Comparison of ENCODE assay signal across 8 cellular contexts in genomic region chr1:21764615-21765423, GRCh38. TPM values are rescaled to one million over a fixed set of nuclear protein-coding genes. Genes with fewer than 3 reads are reported as not detected.
DNase-seq lines count a peak whose midpoint lies in the region; ATAC-seq and TF ChIP-seq lines count a peak whose summit lies in the region.

No MANE protein-coding gene starts in this region.

- H3K27me3 ChIP-seq in right atrium auricular region (no peaks in the 10 kb centered on the region), tibial artery (no peaks in the 10 kb centered on the region)

- H3K27ac ChIP-seq in right atrium auricular region, result peak overlapping the region; percentile 68 to 75
- peak overlapping the region; percentile 45 to 54 for H3K27ac ChIP-seq in tibial artery

- H3K36me3 ChIP-seq in right atrium auricular region, result no peaks in the 10 kb centered on the region
- H3K36me3 ChIP-seq in tibial artery, result no peaks in the 10 kb centered on the region

- H3K4me3 ChIP-seq in AG10803 (ENCODE audit: low read length) (no peak overlapping the region), HFF-Myc (replicated peaks; ENCODE audit: low read depth, low read length) (no peak overlapping the region), right atrium auricular region (no peak overlapping the region), tibial artery (no peak overlapping the region)

- H3K4me3 Mint-ChIP-seq in WTC11, result no peak overlapping the region

- H3K27me3 Mint-ChIP-seq in WTC11 (ENCODE audit: low read depth), result no peaks in the 10 kb centered on the region

- no peaks in the 10 kb centered on the region for H3K9me3 ChIP-seq in right atrium auricular region
- no peaks in the 10 kb centered on the region for H3K9me3 ChIP-seq in tibial artery

- ATAC-seq in WTC11 (peak; percentile 83), HG02885 (IDR thresholded peaks at IDR 0.05; ENCODE audit: poor library complexity, unreplicated experiment) (no peak), GM19351 (IDR thresholded peaks at IDR 0.05; ENCODE audit: unreplicated experiment) (no peak)

- H3K27ac Mint-ChIP-seq in WTC11, result peak overlapping the region; percentile 43; the same call in 1 of the 2 replicates

- H3K4me1 Mint-ChIP-seq in WTC11, result peaks cover 44% of the 10 kb centered on the region

- TF ChIP-seq CTCF in AG10803 (conservative IDR thresholded peaks at IDR 0.05; ENCODE audit: low read length), result no peak
- TF ChIP-seq CTCF in HFF-Myc (IDR thresholded peaks at IDR 0.05; ENCODE audit: low read depth, low read length, missing control alignments), result no peak
- no peak for TF ChIP-seq CTCF in WTC11 (IDR thresholded peaks at IDR 0.05)
- no peak for TF ChIP-seq CTCF in right atrium auricular region (IDR thresholded peaks at IDR 0.05)
- no peak for TF ChIP-seq CTCF in tibial artery (IDR thresholded peaks at IDR 0.05)

- H3K9me3 Mint-ChIP-seq in WTC11, result no peaks in the 10 kb centered on the region

- DNase-seq in AG10803 (ENCODE audit: low read depth), result peak; percentile 98
- peak; percentile 43 for DNase-seq in HFF-Myc (ENCODE audit: extremely low read depth, low read depth)
- DNase-seq in WTC11 (ENCODE audit: low spot score), result no peak
- peak; percentile 70 for DNase-seq in right atrium auricular region (ENCODE audit: low spot score)
- DNase-seq in tibial artery, result peak; percentile 65 to 83
- DNase-seq in NOMO-1 treated with dmso at 0.1 percent for 144 hours (lab: John Stamatoyannopoulos, UW; ENCODE audit: unreplicated experiment), result no peak

- peaks cover 3% of the 10 kb centered on the region; the same call in 1 of the 2 replicates for H3K36me3 Mint-ChIP-seq in WTC11

- intact Hi-C loops in tibial artery (cut with DNase I; ENCODE audit: low total_unique reads), result no loop called here

- CTCF ChIA-PET in WTC11 (lab: Charles Lee), result interaction anchor here (0.5 to 0.7 kb wide), 3 partner anchors 46 to 651 kb away, joined by 3 to 4 read pairs (median 3); no protein-coding TSS in a partner anchor

- POLR2A ChIA-PET in WTC11 (lab: Charles Lee), result no interaction called here

- H3K4me1 ChIP-seq in right atrium auricular region, result peaks cover 0 to 38% of the 10 kb centered on the region in 2 donors
- peaks cover 0 to 48% (median 26%) of the 10 kb centered on the region in 4 donors for H3K4me1 ChIP-seq in tibial artery

TF ChIP-seq in WTC11, 78 proteins besides CTCF, POLR2A, EP300 and RAD21 (continues in another document):
- TF ChIP-seq RORB (CRISPR knock-in tag; IDR thresholded peaks at IDR 0.05) (no peak), ERG (CRISPR knock-in tag; IDR thresholded peaks at IDR 0.05) (no peak), FOXK1 (CRISPR knock-in tag; IDR thresholded peaks at IDR 0.05) (no peak), FOXP1 (CRISPR knock-in tag; IDR thresholded peaks at IDR 0.05; ENCODE audit: borderline replicate concordance) (no peak), ATF2 (CRISPR knock-in tag; IDR thresholded peaks at IDR 0.05; ENCODE audit: borderline replicate concordance, low read depth) (no peak), ZNF232 (CRISPR knock-in tag; IDR thresholded peaks at IDR 0.05) (no peak), GABPB1 (CRISPR knock-in tag; IDR thresholded peaks at IDR 0.05) (no peak), SOX15 (CRISPR knock-in tag; IDR thresholded peaks at IDR 0.05) (no peak), E2F4 (CRISPR knock-in tag; IDR thresholded peaks at IDR 0.05; ENCODE audit: borderline replicate concordance, low read depth) (no peak), NFATC4 (CRISPR knock-in tag; IDR thresholded peaks at IDR 0.05) (no peak), TEAD4 (CRISPR knock-in tag; IDR thresholded peaks at IDR 0.05) (no peak), ZNF423 (CRISPR knock-in tag; IDR thresholded peaks at IDR 0.05) (no peak), TEAD1 (CRISPR knock-in tag; IDR thresholded peaks at IDR 0.05) (no peak)
- TF ChIP-seq, protein P1, sequence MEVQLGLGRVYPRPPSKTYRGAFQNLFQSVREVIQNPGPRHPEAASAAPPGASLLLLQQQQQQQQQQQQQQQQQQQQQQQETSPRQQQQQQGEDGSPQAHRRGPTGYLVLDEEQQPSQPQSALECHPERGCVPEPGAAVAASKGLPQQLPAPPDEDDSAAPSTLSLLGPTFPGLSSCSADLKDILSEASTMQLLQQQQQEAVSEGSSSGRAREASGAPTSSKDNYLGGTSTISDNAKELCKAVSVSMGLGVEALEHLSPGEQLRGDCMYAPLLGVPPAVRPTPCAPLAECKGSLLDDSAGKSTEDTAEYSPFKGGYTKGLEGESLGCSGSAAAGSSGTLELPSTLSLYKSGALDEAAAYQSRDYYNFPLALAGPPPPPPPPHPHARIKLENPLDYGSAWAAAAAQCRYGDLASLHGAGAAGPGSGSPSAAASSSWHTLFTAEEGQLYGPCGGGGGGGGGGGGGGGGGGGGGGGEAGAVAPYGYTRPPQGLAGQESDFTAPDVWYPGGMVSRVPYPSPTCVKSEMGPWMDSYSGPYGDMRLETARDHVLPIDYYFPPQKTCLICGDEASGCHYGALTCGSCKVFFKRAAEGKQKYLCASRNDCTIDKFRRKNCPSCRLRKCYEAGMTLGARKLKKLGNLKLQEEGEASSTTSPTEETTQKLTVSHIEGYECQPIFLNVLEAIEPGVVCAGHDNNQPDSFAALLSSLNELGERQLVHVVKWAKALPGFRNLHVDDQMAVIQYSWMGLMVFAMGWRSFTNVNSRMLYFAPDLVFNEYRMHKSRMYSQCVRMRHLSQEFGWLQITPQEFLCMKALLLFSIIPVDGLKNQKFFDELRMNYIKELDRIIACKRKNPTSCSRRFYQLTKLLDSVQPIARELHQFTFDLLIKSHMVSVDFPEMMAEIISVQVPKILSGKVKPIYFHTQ (CRISPR knock-in tag; IDR thresholded peaks at IDR 0.05), result no peak
- TF ChIP-seq, protein P2, sequence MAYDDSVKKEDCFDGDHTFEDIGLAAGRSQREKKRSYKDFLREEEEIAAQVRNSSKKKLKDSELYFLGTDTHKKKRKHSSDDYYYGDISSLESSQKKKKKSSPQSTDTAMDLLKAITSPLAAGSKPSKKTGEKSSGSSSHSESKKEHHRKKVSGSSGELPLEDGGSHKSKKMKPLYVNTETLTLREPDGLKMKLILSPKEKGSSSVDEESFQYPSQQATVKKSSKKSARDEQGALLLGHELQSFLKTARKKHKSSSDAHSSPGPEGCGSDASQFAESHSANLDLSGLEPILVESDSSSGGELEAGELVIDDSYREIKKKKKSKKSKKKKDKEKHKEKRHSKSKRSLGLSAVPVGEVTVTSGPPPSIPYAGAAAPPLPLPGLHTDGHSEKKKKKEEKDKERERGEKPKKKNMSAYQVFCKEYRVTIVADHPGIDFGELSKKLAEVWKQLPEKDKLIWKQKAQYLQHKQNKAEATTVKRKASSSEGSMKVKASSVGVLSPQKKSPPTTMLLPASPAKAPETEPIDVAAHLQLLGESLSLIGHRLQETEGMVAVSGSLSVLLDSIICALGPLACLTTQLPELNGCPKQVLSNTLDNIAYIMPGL (CRISPR knock-in tag; IDR thresholded peaks at IDR 0.05), result no peak
- TF ChIP-seq, protein P3, sequence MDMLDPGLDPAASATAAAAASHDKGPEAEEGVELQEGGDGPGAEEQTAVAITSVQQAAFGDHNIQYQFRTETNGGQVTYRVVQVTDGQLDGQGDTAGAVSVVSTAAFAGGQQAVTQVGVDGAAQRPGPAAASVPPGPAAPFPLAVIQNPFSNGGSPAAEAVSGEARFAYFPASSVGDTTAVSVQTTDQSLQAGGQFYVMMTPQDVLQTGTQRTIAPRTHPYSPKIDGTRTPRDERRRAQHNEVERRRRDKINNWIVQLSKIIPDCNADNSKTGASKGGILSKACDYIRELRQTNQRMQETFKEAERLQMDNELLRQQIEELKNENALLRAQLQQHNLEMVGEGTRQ (CRISPR knock-in tag; IDR thresholded peaks at IDR 0.05), result no peak

RNA-seq across cellular contexts. Expression of gene USP48, which starts 18.1 kb away (rescaled TPM):
- total RNA-seq in WTC11 (2021) (72.1 to 86.9 TPM (median 79.2 TPM) in 3 replicates), right atrium auricular region (10 to 100 TPM; 24.1 to 31.0 TPM)

RNA-seq across cellular contexts. Expression of gene LDLRAD2, which starts 47.2 kb away (rescaled TPM):
- total RNA-seq in WTC11 (2021) (0.63 to 1.3 TPM (median 0.85 TPM) in 3 replicates), right atrium auricular region (not detected)

Comparison
In these comparisons a context has a peak if more than half of its experiments do, and no peak if none do; other contexts are left out.
1. DNase-seq: peak in AG10803 (single experiment), HFF-Myc (single experiment), right atrium auricular region (single experiment) and tibial artery (2 of 2); none in WTC11 (single experiment) and NOMO-1 treated with dmso at 0.1 percent for 144 hours (single experiment).